Comparison of ENCODE assay signal across 8 cellular contexts in the genomic region with DNA sequence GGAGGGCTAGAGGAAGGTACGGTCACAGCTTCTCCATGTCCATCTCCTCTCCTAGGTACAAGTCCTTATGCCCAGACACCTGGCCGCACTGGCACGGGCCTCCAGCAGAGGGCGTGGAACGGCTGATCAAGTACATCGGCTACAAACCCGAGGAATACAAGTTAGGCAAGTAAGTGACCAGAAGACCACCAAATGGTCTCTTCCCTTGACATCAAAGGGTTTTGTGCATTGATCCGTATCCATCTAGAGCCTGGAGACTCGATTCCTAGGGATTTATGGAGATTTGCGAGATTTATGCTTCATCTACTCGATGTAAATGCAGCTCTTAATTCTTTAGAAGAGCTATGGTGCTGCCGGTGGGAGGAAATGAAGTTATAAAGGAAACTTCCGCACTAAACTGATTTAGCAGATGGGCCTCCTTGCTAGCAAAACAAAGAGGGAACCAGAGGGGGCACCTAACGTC. TPM values are rescaled to one million over a fixed set of nuclear protein-coding genes. Genes with fewer than 3 reads are reported as not detected.
A peak's percentile ranks its signal among the peaks of the same experiment; 100 is the strongest.
DNase-seq lines count a peak whose midpoint lies in the region; ATAC-seq and TF ChIP-seq lines count a peak whose summit lies in the region.

No MANE protein-coding gene starts in this region.

- peak overlapping the region; percentile 85 to 97 (median 91) for H3K27ac Mint-ChIP-seq in CD4-positive, CD25-positive, alpha-beta regulatory T cell
- no peak overlapping the region for H3K27ac Mint-ChIP-seq in chondrocyte (ENCODE audit: unreplicated experiment)

- H3K36me3 Mint-ChIP-seq in CD4-positive, CD25-positive, alpha-beta regulatory T cell, result no peaks in the 10 kb centered on the region
- no peaks in the 10 kb centered on the region for H3K36me3 Mint-ChIP-seq in chondrocyte (ENCODE audit: low read depth)

- DNase-seq in CD4-positive, CD25-positive, alpha-beta regulatory T cell, result peak; percentile 54 to 86 (median 71)
- DNase-seq in HFF-Myc (ENCODE audit: extremely low read depth, low read depth), result peak; percentile 30
- peak; percentile 73 for DNase-seq in NCI-H510A treated with DMSO at 0.1 percent for 48 hours (lab: John Stamatoyannopoulos, UW)
- DNase-seq in activated CD4-positive, alpha-beta T cell treated with anti-CD3 and anti-CD28 coated beads for 48 hours, result peak; percentile 87
- DNase-seq in chondrocyte (ENCODE audit: low spot score), result peak; percentile 94
- DNase-seq in right lobe of liver, result peak; percentile 89 to 90 (median 89)
- peak; percentile 31 to 64 (median 35) for DNase-seq in stimulated activated CD4-positive, alpha-beta T cell treated with anti-CD3 and anti-CD28 coated beads, TNF-alpha, amount 100 ng/mL, for 1 hour (ENCODE audit: low read depth in 3 of 3, low spot score in 1 of 3)

- H3K4me1 ChIP-seq in CD4-positive, CD25-positive, alpha-beta regulatory T cell (ENCODE audit: control insufficient read depth, insufficient read depth, low read length, poor library complexity, severe bottlenecking), result peaks cover 8% of the 10 kb centered on the region
- no peaks in the 10 kb centered on the region for H3K4me1 ChIP-seq in right lobe of liver

- TF ChIP-seq CTCF in HFF-Myc (IDR thresholded peaks at IDR 0.05; ENCODE audit: low read depth, low read length, missing control alignments) (peak; percentile 95), chondrocyte (IDR thresholded peaks at IDR 0.05) (peak; percentile 88), right lobe of liver (IDR thresholded peaks at IDR 0.05) (peak; percentile 66 to 88 (median 85))

- H3K4me3 ChIP-seq in CD4-positive, CD25-positive, alpha-beta regulatory T cell (ENCODE audit: low read depth, low read length), result peak overlapping the region; percentile 62
- no peak overlapping the region for H3K4me3 ChIP-seq in HFF-Myc (replicated peaks; ENCODE audit: low read depth, low read length)
- no peak overlapping the region for H3K4me3 ChIP-seq in right lobe of liver

- H3K27ac ChIP-seq in CD4-positive, CD25-positive, alpha-beta regulatory T cell (ENCODE audit: insufficient read depth, low read length, poor library complexity, severe bottlenecking), result no peak overlapping the region
- no peak overlapping the region for H3K27ac ChIP-seq in right lobe of liver

- ATAC-seq in CD4-positive, CD25-positive, alpha-beta regulatory T cell (ENCODE audit: low read depth in 2 of 2), result peak; percentile 69 to 75
- peak; percentile 89 to 91 (median 90) for ATAC-seq in right lobe of liver
- ATAC-seq in GM18517 (IDR thresholded peaks at IDR 0.05; ENCODE audit: unreplicated experiment), result no peak

- no peaks in the 10 kb centered on the region for H3K27me3 Mint-ChIP-seq in CD4-positive, CD25-positive, alpha-beta regulatory T cell
- H3K27me3 Mint-ChIP-seq in chondrocyte (ENCODE audit: low read depth), result no peaks in the 10 kb centered on the region

- intact Hi-C loops in right lobe of liver (cut with DNase I), result loop anchor here in 1 of 2 donors (10.0 kb wide), 1 partner anchor 342 kb away; no protein-coding TSS in a partner anchor

- no peak for TF ChIP-seq POLR2A in right lobe of liver (IDR thresholded peaks at IDR 0.05)

- peaks cover 7 to 14% (median 9%) of the 10 kb centered on the region in 4 donors for H3K4me1 Mint-ChIP-seq in CD4-positive, CD25-positive, alpha-beta regulatory T cell
- H3K4me1 Mint-ChIP-seq in chondrocyte (ENCODE audit: low read depth), result no peaks in the 10 kb centered on the region

- no peaks in the 10 kb centered on the region for H3K9me3 Mint-ChIP-seq in CD4-positive, CD25-positive, alpha-beta regulatory T cell
- no peaks in the 10 kb centered on the region for H3K9me3 Mint-ChIP-seq in chondrocyte (ENCODE audit: low read depth)

- H3K9me3 ChIP-seq in CD4-positive, CD25-positive, alpha-beta regulatory T cell (ENCODE audit: control insufficient read depth in 2 of 2, low read length in 2 of 2), result no peaks in the 10 kb centered on the region
- no peaks in the 10 kb centered on the region for H3K9me3 ChIP-seq in right lobe of liver

- no peaks in the 10 kb centered on the region for H3K27me3 ChIP-seq in CD4-positive, CD25-positive, alpha-beta regulatory T cell (ENCODE audit: control insufficient read depth, insufficient read depth, low read length)
- H3K27me3 ChIP-seq in right lobe of liver, result no peaks in the 10 kb centered on the region

- H3K36me3 ChIP-seq in CD4-positive, CD25-positive, alpha-beta regulatory T cell (ENCODE audit: control insufficient read depth, insufficient read depth, low read length), result no peaks in the 10 kb centered on the region
- no peaks in the 10 kb centered on the region for H3K36me3 ChIP-seq in right lobe of liver

- peak overlapping the region in 2 of 4 donors; percentile 49 to 53 for H3K4me3 Mint-ChIP-seq in CD4-positive, CD25-positive, alpha-beta regulatory T cell
- H3K4me3 Mint-ChIP-seq in chondrocyte (ENCODE audit: unreplicated experiment), result no peak overlapping the region

- WGBS in right lobe of liver (ENCODE audit: insufficient coverage, low coverage, low lambda C conversion rate, missing lambda C conversion rate), result 7% methylated on average over 4 of the region's 14 CpGs

RNA-seq across cellular contexts. Expression of a gene that starts 44.2 kb away (rescaled TPM):
- total RNA-seq in CD4-positive, CD25-positive, alpha-beta regulatory T cell, result 38.7 TPM
- polyA plus RNA-seq in CD4-positive, CD25-positive, alpha-beta regulatory T cell, result 10 to 100 TPM; 26.4 to 32.3 (median 28.7) TPM
- total RNA-seq in chondrocyte (57.2 to 80.4 TPM (median 73.4 TPM) in 3 replicates), right lobe of liver (10 to 100 TPM in 4 of 6 experiments, 1 to 10 TPM in 2; 5.8 to 20.2 (median 11.6) TPM)

RNA-seq across cellular contexts. Expression of a gene that starts 44.6 kb away (rescaled TPM):
- total RNA-seq in CD4-positive, CD25-positive, alpha-beta regulatory T cell, result 38.2 TPM
- polyA plus RNA-seq in CD4-positive, CD25-positive, alpha-beta regulatory T cell, result 10 to 100 TPM; 16.8 to 24.4 (median 20.9) TPM
- total RNA-seq in chondrocyte (32.9 to 39.5 TPM (median 33.8 TPM) in 3 replicates), right lobe of liver (10 to 100 TPM; 15.3 to 31.8 (median 22.5) TPM)

Comparison
In these comparisons a context has a peak if more than half of its experiments do, and no peak if none do; other contexts are left out.
1. DNase-seq: peak in every context shown above with its lines; median percentile 94 in chondrocyte; 89 in right lobe of liver; 87 in activated CD4-positive, alpha-beta T cell treated with anti-CD3 and anti-CD28 coated beads for 48 hours; 73 in NCI-H510A treated with DMSO at 0.1 percent for 48 hours; 71 in CD4-positive, CD25-positive, alpha-beta regulatory T cell; 35 in stimulated activated CD4-positive, alpha-beta T cell treated with anti-CD3 and anti-CD28 coated beads, TNF-alpha, amount 100 ng/mL, for 1 hour; 30 in HFF-Myc.